10 cellular contexts compared by ENCODE assay signal in genomic region chr13:48828962-48829405, GRCh38.
DNase-seq lines count a peak whose midpoint lies in the region; TF ChIP-seq lines count a peak whose summit lies in the region.
"Had no signal": no experiment of that assay in that cellular context is flagged by ENCODE, and none has a peak within 500 bp of the region (broad histone marks: within the 10 kb centered on the region; RNA-seq: fewer than 3 reads in every experiment).

No MANE protein-coding gene starts in this region.

- no peaks in the 10 kb centered on the region for H3K79me1 ChIP-seq in neuronal stem cell (ENCODE audit: low read depth, low read length)

- no peak overlapping the region for H2BK12ac ChIP-seq in neuronal stem cell (ENCODE audit: low read length)

- no peak overlapping the region for H2BK120ac ChIP-seq in neuronal stem cell (ENCODE audit: low read depth, low read length)

- intact Hi-C loops in uterus (cut with DNase I; ENCODE audit: low total_unique reads), result no loop called here

- H3K4me3 ChIP-seq in BE2C (ENCODE audit: low read depth, low read length) (0 out of 2 replicates have a peak overlapping the region, but pooled peaks have one; percentile 13), H7 (ENCODE audit: insufficient read depth, low read depth, low read length) (no peak overlapping the region), fibroblast of mammary gland (ENCODE audit: control insufficient read depth, low read depth, low read length) (no peak overlapping the region), uterus (no peak overlapping the region), neuronal stem cell (ENCODE audit: low read length in 2 of 2) (no peak overlapping the region)
- H3K4me3 ChIP-seq: K562, thoracic aorta had no signal

- H3K4me1 ChIP-seq in BE2C (peaks cover 14% of the 10 kb centered on the region), uterus (no peaks in the 10 kb centered on the region), neuronal stem cell (ENCODE audit: control insufficient read depth in 2 of 2, insufficient read depth in 1 of 2, low read depth in 1 of 2, low read length in 2 of 2) (peaks cover 0 to 2% of the 10 kb centered on the region in 2 donors)

- no peak overlapping the region for H2AK5ac ChIP-seq in neuronal stem cell (ENCODE audit: low read depth, low read length)

- no peaks in the 10 kb centered on the region; the same call in 1 of the 2 replicates for H3K9me3 ChIP-seq in BE2C
- H3K9me3 ChIP-seq in uterus, result no peaks in the 10 kb centered on the region
- peaks cover 0 to 2% of the 10 kb centered on the region in 2 donors for H3K9me3 ChIP-seq in neuronal stem cell (replicated peaks in 1 of 2; ENCODE audit: control insufficient read depth in 2 of 2, insufficient read depth in 1 of 2, low read depth in 1 of 2, low read length in 2 of 2)

- H4K8ac ChIP-seq in neuronal stem cell (ENCODE audit: low read depth, low read length), result no peak overlapping the region

- TF ChIP-seq POLR2A in uterus (IDR thresholded peaks at IDR 0.05), result no peak

- no peak overlapping the region for H3K18ac ChIP-seq in neuronal stem cell (ENCODE audit: low read length)

- WGBS in neuronal stem cell (ENCODE audit: extremely low coverage in 2 of 2, insufficient read length in 2 of 2, insufficient replicate concordance in 1 of 2), 2 donors, result no CpG with 5 or more reads among the region's 2 CpGs

- no peak overlapping the region for H3K9ac ChIP-seq in neuronal stem cell (ENCODE audit: low read depth, low read length, poor library complexity)

- H4K91ac ChIP-seq in neuronal stem cell (ENCODE audit: low read depth, low read length, poor library complexity), result no peak overlapping the region

- no peak overlapping the region for H3K4me2 ChIP-seq in neuronal stem cell (ENCODE audit: insufficient read depth, low read length, poor library complexity, severe bottlenecking)

- H3K4ac ChIP-seq in neuronal stem cell (ENCODE audit: low read length), result no peak overlapping the region

- H3K14ac ChIP-seq in neuronal stem cell (ENCODE audit: low read length), result no peak overlapping the region

- no peak overlapping the region for H2AFZ ChIP-seq in neuronal stem cell (ENCODE audit: low read length)

- DNase-seq in BE2C (peak; percentile 22), H7 (peak; percentile 14), NCI-H226 (peak; percentile 58), fibroblast of mammary gland (ENCODE audit: low read depth) (peak; percentile 28), globus pallidus (ENCODE audit: low spot score) (no peak), uterus (no peak), neuronal stem cell (ENCODE audit: low spot score) (no peak), HuH-7.5 (ENCODE audit: low spot score) (no peak)

- H3K36me3 ChIP-seq in BE2C, result no peaks in the 10 kb centered on the region
- no peaks in the 10 kb centered on the region for H3K36me3 ChIP-seq in H7 (replicated peaks; ENCODE audit: control insufficient read depth, insufficient read depth, low read length)
- no peaks in the 10 kb centered on the region for H3K36me3 ChIP-seq in uterus
- no peaks in the 10 kb centered on the region for H3K36me3 ChIP-seq in neuronal stem cell (replicated peaks in 1 of 2; ENCODE audit: control insufficient read depth in 2 of 2, insufficient read depth in 2 of 2, low read length in 2 of 2)
- H3K36me3 ChIP-seq: thoracic aorta had no signal

- H3K27ac ChIP-seq in uterus, result no peak overlapping the region
- H3K27ac ChIP-seq in neuronal stem cell (replicated peaks; ENCODE audit: low read length), result no peak overlapping the region
- H3K27ac ChIP-seq: thoracic aorta had no signal

- H3K27me3 ChIP-seq in BE2C, result no peaks in the 10 kb centered on the region
- H3K27me3 ChIP-seq in H7 (ENCODE audit: control insufficient read depth, insufficient read depth, low read length), result no peaks in the 10 kb centered on the region
- H3K27me3 ChIP-seq in uterus, result no peaks in the 10 kb centered on the region
- H3K27me3 ChIP-seq in neuronal stem cell (ENCODE audit: control insufficient read depth in 3 of 3, insufficient read depth in 3 of 3, low read depth in 1 of 3, low read length in 3 of 3), result no peaks in the 10 kb centered on the region

- TF ChIP-seq CTCF in BE2C (IDR thresholded peaks at IDR 0.05; ENCODE audit: low read depth, low read length) (no peak), fibroblast of mammary gland (conservative IDR thresholded peaks at IDR 0.05; ENCODE audit: control insufficient read depth, insufficient read depth, low read depth, low read length) (no peak), uterus (IDR thresholded peaks at IDR 0.05) (no peak)

- H3K23ac ChIP-seq in neuronal stem cell (ENCODE audit: low read depth, low read length, poor library complexity), result no peak overlapping the region

- H2BK5ac ChIP-seq in neuronal stem cell (ENCODE audit: low read length), result no peak overlapping the region

- no peak overlapping the region for H2BK15ac ChIP-seq in neuronal stem cell (ENCODE audit: low read length)

Comparison
In these comparisons a context has a peak if more than half of its experiments do, and no peak if none do; other contexts are left out.
1. DNase-seq: peak in BE2C (single experiment), H7 (single experiment), NCI-H226 (single experiment) and fibroblast of mammary gland (single experiment); none in globus pallidus (single experiment), uterus (0 of 2), neuronal stem cell (single experiment) and HuH-7.5 (single experiment).